8 cellular contexts compared by ENCODE assay signal in genomic region chr7:53350241-53350640, GRCh38.
DNase-seq lines count a peak whose midpoint lies in the region; ATAC-seq and TF ChIP-seq lines count a peak whose summit lies in the region.

No MANE protein-coding gene starts in this region.

- H3K27me3 ChIP-seq in adrenal gland, result no peaks in the 10 kb centered on the region

- ATAC-seq in HG03378 (IDR thresholded peaks at IDR 0.05; ENCODE audit: unreplicated experiment), result no peak

- peak; percentile 84 for DNase-seq in DMS 273 (lab: John Stamatoyannopoulos, UW; ENCODE audit: unreplicated experiment)
- no peak for DNase-seq in DMS 273 treated with DMSO at 0.1 percent for 48 hours (lab: John Stamatoyannopoulos, UW)
- DNase-seq in LHCN-M2 (ENCODE audit: low read depth), result peak; percentile 3
- peak; percentile 23 to 81 (median 51) for DNase-seq in adrenal gland
- peak; percentile 30 for DNase-seq in mucosa of gallbladder (ENCODE audit: low spot score)
- DNase-seq in occipital lobe (lab: John Stamatoyannopoulos, UW), result no peak
- DNase-seq in activated CD4-positive, CD25-positive, alpha-beta regulatory T cell (lab: John Stamatoyannopoulos, UW), result no peak

- no peaks in the 10 kb centered on the region for H3K36me3 ChIP-seq in adrenal gland (replicated peaks in 1 of 2)

- TF ChIP-seq CTCF in adrenal gland (IDR thresholded peaks at IDR 0.05), result peak; percentile 30 to 57 (median 45)

- H3K4me3 ChIP-seq in adrenal gland, result no peak overlapping the region

- intact Hi-C loops in adrenal gland (cut with DNase I), result no loop called here

- 31 to 50% (median 38%) methylated on average over 2 of the region's 2 CpGs for WGBS in adrenal gland, 4 donors

- no peaks in the 10 kb centered on the region for H3K4me1 ChIP-seq in adrenal gland (replicated peaks in 1 of 2)

- TF ChIP-seq POLR2A in adrenal gland (IDR thresholded peaks at IDR 0.05), result no peak

- no peaks in the 10 kb centered on the region for H3K9me3 ChIP-seq in adrenal gland (replicated peaks in 1 of 3)

- H3K27ac ChIP-seq in adrenal gland, result no peak overlapping the region

Comparison
In these comparisons a context has a peak if more than half of its experiments do, and no peak if none do; other contexts are left out.
1. DNase-seq: peak in DMS 273 (single experiment), LHCN-M2 (single experiment), adrenal gland (7 of 7) and mucosa of gallbladder (single experiment); none in DMS 273 treated with DMSO at 0.1 percent for 48 hours (single experiment), occipital lobe (single experiment) and activated CD4-positive, CD25-positive, alpha-beta regulatory T cell (0 of 4).